ENCODE assay signal across 2 cellular contexts in the genomic region with DNA sequence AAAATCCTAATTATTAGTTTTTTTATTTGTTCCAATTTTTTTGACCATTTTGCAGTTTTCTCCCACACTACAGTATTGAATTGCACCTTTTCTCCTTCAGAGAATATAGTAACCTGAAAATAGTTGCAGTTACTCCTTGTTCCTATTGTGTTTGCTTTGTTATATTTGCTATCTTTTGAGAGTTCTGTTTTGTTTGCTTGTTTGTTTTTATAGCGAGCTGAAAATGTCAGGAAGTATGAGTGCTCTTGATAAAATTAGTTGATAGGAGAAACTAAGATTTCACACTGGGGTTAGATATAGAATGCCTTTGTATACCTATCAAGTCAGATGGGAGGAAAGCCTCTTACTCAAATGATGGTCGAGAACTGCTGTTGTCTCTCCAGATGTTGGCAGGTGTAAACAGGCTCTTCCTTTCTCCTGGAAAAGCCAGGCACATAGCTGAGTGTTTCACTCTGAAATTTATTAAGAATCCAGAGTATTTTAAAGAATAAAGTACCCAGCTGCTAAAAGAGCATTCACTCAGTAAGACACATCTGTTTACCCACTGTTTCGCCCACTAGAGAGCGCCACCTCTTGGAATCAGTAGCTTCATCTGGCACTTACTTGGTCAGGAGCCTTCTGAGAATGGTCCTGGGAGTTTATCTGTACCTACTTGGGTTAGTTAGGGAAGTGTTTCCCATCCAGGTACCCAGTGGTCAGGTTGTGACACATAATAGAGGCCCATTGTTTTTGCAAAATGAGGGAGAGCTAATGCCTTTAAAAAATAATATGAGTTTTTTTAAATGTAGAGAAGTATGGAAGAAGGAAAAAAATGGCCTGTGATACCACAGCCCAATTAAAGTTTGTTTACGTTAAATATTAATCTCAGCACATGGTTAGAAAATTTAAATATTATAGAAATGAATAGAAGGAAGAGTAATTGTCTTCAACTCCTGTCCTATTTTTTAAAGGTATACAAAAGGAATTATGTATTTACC.
TF ChIP-seq lines count a peak whose summit lies in the region.

No MANE protein-coding gene starts in this region.

TF ChIP-seq in HEK293T, 16 proteins besides CTCF, POLR2A, EP300 and RAD21:
- TF ChIP-seq FOXK2 (IDR thresholded peaks at IDR 0.05) (no peak), L3MBTL2 (conservative IDR thresholded peaks at IDR 0.05) (no peak), CTBP1 (IDR thresholded peaks at IDR 0.05; ENCODE audit: borderline replicate concordance) (no peak), HDGF (IDR thresholded peaks at IDR 0.05; ENCODE audit: borderline replicate concordance) (no peak), NFRKB (IDR thresholded peaks at IDR 0.05) (no peak), LEF1 (IDR thresholded peaks at IDR 0.05; ENCODE audit: borderline replicate concordance) (no peak), BHLHE40 (IDR thresholded peaks at IDR 0.05; ENCODE audit: borderline replicate concordance) (no peak)
TF ChIP-seq in HEK293T: peak in this region for 0.

TF ChIP-seq in GM12878, 131 proteins besides CTCF, POLR2A, EP300 and RAD21:
- TF ChIP-seq ZNF217 (IDR thresholded peaks at IDR 0.05) = no peak
- TF ChIP-seq KAT2A (conservative IDR thresholded peaks at IDR 0.05; ENCODE audit: control insufficient read depth, low read depth, low read length) = no peak
- TF ChIP-seq SMC3 (IDR thresholded peaks at IDR 0.05; ENCODE audit: borderline replicate concordance, low read length) = peak; percentile 52; the same call in 1 of the 2 replicates
